In the genomic region with DNA sequence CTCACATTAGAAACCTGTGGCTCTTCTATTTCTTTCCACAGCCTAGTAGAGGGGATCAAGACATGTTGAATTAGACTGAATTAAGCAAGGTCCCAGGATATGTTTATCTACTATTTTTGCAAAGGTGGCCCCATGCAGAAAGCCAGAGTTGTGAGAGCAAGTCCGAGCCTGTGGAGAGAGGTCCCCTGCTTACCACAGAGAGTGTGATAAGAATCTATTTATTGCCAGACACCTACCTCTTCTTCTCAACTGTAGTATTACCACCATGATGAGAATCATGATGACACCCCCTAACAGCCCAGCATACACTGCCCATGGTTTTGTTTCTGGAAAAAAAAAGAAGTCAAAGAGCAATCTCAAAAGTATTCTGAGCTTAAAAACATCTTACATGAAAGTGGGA, we compare ENCODE assay signal across 13 cellular contexts. TPM values are rescaled to one million over a fixed set of nuclear protein-coding genes. Genes with fewer than 3 reads are reported as not detected.
DNase-seq lines count a peak whose midpoint lies in the region; ATAC-seq and TF ChIP-seq lines count a peak whose summit lies in the region.
"Had no signal": no experiment of that assay in that cellular context is flagged by ENCODE, and none has a peak within 500 bp of the region (broad histone marks: within the 10 kb centered on the region; RNA-seq: fewer than 3 reads in every experiment).

No MANE protein-coding gene starts in this region.

- H3K4me3 ChIP-seq in DOHH2 (ENCODE audit: low read length) (peak overlapping the region; percentile 71), Peyer's patch (no peak overlapping the region)
- H3K4me3 ChIP-seq: coronary artery, skin epidermis, thoracic aorta had no signal

- no peaks in the 10 kb centered on the region for H4K20me1 ChIP-seq in DOHH2 (ENCODE audit: control insufficient read depth, insufficient read depth, low read depth, low read length)

- TF ChIP-seq CTCF in DOHH2 (IDR thresholded peaks at IDR 0.05; ENCODE audit: low read depth, low read length, poor library complexity, severe bottlenecking) (no peak), Peyer's patch (IDR thresholded peaks at IDR 0.05) (no peak)

- no peaks in the 10 kb centered on the region for H3K36me3 ChIP-seq in DOHH2 (ENCODE audit: control insufficient read depth, low read length)
- H3K36me3 ChIP-seq in Peyer's patch = no peaks in the 10 kb centered on the region
- H3K36me3 ChIP-seq: thoracic aorta had no signal

- no peaks in the 10 kb centered on the region for H3K9me3 ChIP-seq in DOHH2 (ENCODE audit: control insufficient read depth, insufficient read depth, low read length)
- no peaks in the 10 kb centered on the region for H3K9me3 ChIP-seq in Peyer's patch
- H3K9me3 ChIP-seq: thoracic aorta had no signal

- peak overlapping the region; percentile 96 for H3K4me2 ChIP-seq in DOHH2 (ENCODE audit: low read length)

- ATAC-seq in GM19035 (IDR thresholded peaks at IDR 0.05; ENCODE audit: unreplicated experiment) (peak; percentile 27), GM21786 (IDR thresholded peaks at IDR 0.05; ENCODE audit: unreplicated experiment) (no peak), GM19395 (IDR thresholded peaks at IDR 0.05; ENCODE audit: unreplicated experiment) (no peak), HG03108 (IDR thresholded peaks at IDR 0.05; ENCODE audit: unreplicated experiment) (no peak)

- no peaks in the 10 kb centered on the region for H3K79me2 ChIP-seq in DOHH2 (ENCODE audit: control insufficient read depth, low read length)

- H3F3A ChIP-seq in DOHH2 (ENCODE audit: control insufficient read depth, insufficient read depth) = peaks cover 13% of the 10 kb centered on the region

- TF ChIP-seq POLR2A in Peyer's patch (IDR thresholded peaks at IDR 0.05) = no peak

- peaks cover 78% of the 10 kb centered on the region for H3K4me1 ChIP-seq in DOHH2 (ENCODE audit: control insufficient read depth, low read length)
- peaks cover 0 to 10% (median 0%) of the 10 kb centered on the region in 4 donors for H3K4me1 ChIP-seq in Peyer's patch

- no peak for DNase-seq in Peyer's patch
- DNase-seq in foreskin melanocyte = peak; percentile 27
- DNase-seq in amniotic stem cell (lab: John Stamatoyannopoulos, UW) = no peak
- DNase-seq: NCI-H2171 treated with DMSO at 0.1 percent for 48 hours, SW 1271 had no signal

- H3K27me3 ChIP-seq in DOHH2 (ENCODE audit: control insufficient read depth, low read length) = peaks cover 10% of the 10 kb centered on the region
- H3K27me3 ChIP-seq in Peyer's patch = no peaks in the 10 kb centered on the region

- H3K9me2 ChIP-seq in DOHH2 (replicated peaks; ENCODE audit: control insufficient read depth, low read length) = no peaks in the 10 kb centered on the region

- H3K27ac ChIP-seq in DOHH2 (ENCODE audit: low read depth, low read length) (peak overlapping the region; percentile 91), Peyer's patch (peak overlapping the region; percentile 16 to 52 (median 38))
- H3K27ac ChIP-seq: coronary artery, thoracic aorta had no signal

RNA-seq across cellular contexts. Expression of gene SLAMF1, which starts 23.0 kb away (rescaled TPM):
- 1 to 10 TPM in 3 of 4 donors, not detected in 1; 2.5 to 9.1 (median 6.0) TPM for total RNA-seq in Peyer's patch

RNA-seq across cellular contexts. Expression of gene CD84, which starts 44.6 kb away (rescaled TPM):
- 10 to 100 TPM in 1 of 4 donors, 1 to 10 TPM in 3; 2.7 to 24.8 (median 5.2) TPM for total RNA-seq in Peyer's patch
